In the genomic region with DNA sequence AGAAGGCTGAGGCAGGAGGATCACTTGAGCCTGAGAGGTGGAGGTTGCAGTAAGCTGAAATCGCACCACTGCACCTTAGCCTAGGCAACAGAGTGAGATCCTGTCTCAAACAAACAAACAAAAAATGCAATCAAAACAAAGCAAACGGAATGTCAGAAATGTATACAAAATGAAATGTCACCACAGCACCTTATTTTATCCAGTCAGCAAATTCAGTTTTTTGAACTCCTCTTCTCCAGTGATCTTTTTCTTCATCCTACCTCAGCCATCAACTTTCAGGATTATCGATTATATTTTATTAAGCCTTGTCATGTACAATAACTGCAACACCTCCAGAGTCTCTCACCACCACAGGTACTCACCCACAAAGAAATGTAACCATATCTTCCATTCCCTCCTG, we compare ENCODE assay signal across 38 cellular contexts. TPM values are rescaled to one million over a fixed set of nuclear protein-coding genes. Genes with fewer than 3 reads are reported as not detected.
"Had no signal": no experiment of that assay in that cellular context is flagged by ENCODE, and none has a peak within 500 bp of the region (broad histone marks: within the 10 kb centered on the region; RNA-seq: fewer than 3 reads in every experiment).

No MANE protein-coding gene starts in this region.

- H3K36me3 ChIP-seq: adrenal gland, brain microvascular endothelial cell, breast epithelium, WERI-Rb-1 had no signal

- FAIRE-seq: astrocyte had no signal

- H3K27ac ChIP-seq: adrenal gland, body of pancreas, brain microvascular endothelial cell, breast epithelium, WERI-Rb-1 had no signal

- H3K9me3 ChIP-seq: adrenal gland, body of pancreas, breast epithelium had no signal

- H3K4me1 Mint-ChIP-seq: activated CD4-positive, alpha-beta memory T cell treated with anti-CD3 and anti-CD28 coated beads, Interleukin-2, amount 10 ng/mL, durations not matched to agents 7 days and 5 days; activated CD4-positive, alpha-beta T cell treated with anti-CD3 and anti-CD28 coated beads for 36 hours; activated CD4-positive, alpha-beta T cell treated with anti-CD3 and anti-CD28 coated beads, Interleukin-2, amount 10 ng/mL, durations not matched to agents 7 days and 5 days; activated CD8-positive, alpha-beta memory T cell treated with anti-CD3 and anti-CD28 coated beads, Interleukin-2, amount 10 ng/mL, durations not matched to agents 7 days and 5 days; activated naive CD8-positive, alpha-beta T cell treated with anti-CD3 and anti-CD28 coated beads for 36 hours; WTC11 had no signal

- H3K9me3 Mint-ChIP-seq: activated CD4-positive, alpha-beta memory T cell treated with anti-CD3 and anti-CD28 coated beads, Interleukin-2, amount 10 ng/mL, durations not matched to agents 7 days and 5 days; activated CD4-positive, alpha-beta T cell treated with anti-CD3 and anti-CD28 coated beads, Interleukin-2, amount 10 ng/mL, durations not matched to agents 7 days and 5 days; activated naive CD4-positive, alpha-beta T cell treated with anti-CD3 and anti-CD28 coated beads for 36 hours; activated naive CD4-positive, alpha-beta T cell treated with anti-CD3 and anti-CD28 coated beads, Interleukin-2, amount 50 U/mL, for 72 hours; activated naive CD8-positive, alpha-beta T cell treated with anti-CD3 and anti-CD28 coated beads for 36 hours; activated T-cell treated with anti-CD3 and anti-CD28 coated beads, Interleukin-2, amount 50 U/mL, for 24 hours; T-helper 1 cell treated with Interleukin-12 subunit alpha and Interleukin-12 subunit beta and Interleukin-4 antibody, amounts not matched to agents 30 μg/mL and 1 μg/mL, for 36 hours; T-helper 2 cell treated with Interferon-gamma antibody and Interleukin-4, amounts not matched to agents 5 μg/mL and 100 μg/mL, for 36 hours; WTC11 had no signal

- DNase-seq: activated CD4-positive, alpha-beta memory T cell treated with anti-CD3 and anti-CD28 coated beads, Interleukin-2, amount 10 ng/mL, durations not matched to agents 7 days and 5 days; activated CD4-positive, alpha-beta T cell treated with anti-CD3 and anti-CD28 coated beads for 1 hour; activated CD4-positive, alpha-beta T cell treated with anti-CD3 and anti-CD28 coated beads for 36 hours; activated CD4-positive, alpha-beta T cell treated with anti-CD3 and anti-CD28 coated beads for 48 hours; activated CD4-positive, alpha-beta T cell treated with anti-CD3 and anti-CD28 coated beads, Interleukin-2, amount 10 ng/mL, durations not matched to agents 7 days and 5 days; activated CD4-positive, alpha-beta T cell treated with anti-CD3 and anti-CD28 coated beads, Interleukin-2, amount 50 U/mL, for 48 hours; activated CD4-positive, CD25-positive, alpha-beta regulatory T cell; activated CD8-positive, alpha-beta memory T cell treated with anti-CD3 and anti-CD28 coated beads for 24 hours; activated CD8-positive, alpha-beta memory T cell treated with anti-CD3 and anti-CD28 coated beads, Interleukin-2, amount 10 ng/mL, durations not matched to agents 7 days and 5 days; activated CD8-positive, alpha-beta memory T cell treated with anti-CD3 and anti-CD28 coated beads, Interleukin-2, amount 50 U/mL, for 48 hours; activated CD8-positive, alpha-beta T cell treated with anti-CD3 and anti-CD28 coated beads, Interleukin-2, amount 10 ng/mL, durations not matched to agents 7 days and 5 days; activated effector memory CD4-positive, alpha-beta T cell treated with anti-CD3 and anti-CD28 coated beads, Interleukin-2, amount 50 U/mL, for 16 hours; activated gamma-delta T cell treated with Interleukin-2 at 50 U/mL for 16 hours; activated naive CD4-positive, alpha-beta T cell; activated naive CD4-positive, alpha-beta T cell treated with anti-CD3 and anti-CD28 coated beads for 36 hours; activated naive CD4-positive, alpha-beta T cell treated with anti-CD3 and anti-CD28 coated beads, Interleukin-2, amount 50 U/mL, for 16 hours; activated naive CD8-positive, alpha-beta T cell treated with anti-CD3 and anti-CD28 coated beads for 36 hours; activated T-cell treated with anti-CD3 and anti-CD28 coated beads, Interleukin-2, amount 50 U/mL, for 24 hours; activated T-cell treated with anti-CD3 and anti-CD28 coated beads, Interleukin-2, amount 50 U/mL, for 48 hours; adrenal gland; amniotic stem cell; aorta; body of pancreas; brain microvascular endothelial cell; central memory CD4-positive, alpha-beta T cell; cerebellar nuclear complex; T-helper 1 cell; T-helper 2 cell; T-helper 9 cell; WERI-Rb-1 had no signal

- ATAC-seq: activated CD4-positive, alpha-beta T cell treated with anti-CD3 and anti-CD28 coated beads for 36 hours; activated CD4-positive, CD25-positive, alpha-beta regulatory T cell treated with anti-CD3 and anti-CD28 coated beads, Interleukin-2, amount 50 U/mL, for 24 hours; activated CD8-positive, alpha-beta memory T cell treated with anti-CD3 and anti-CD28 coated beads, Interleukin-2, amount 10 ng/mL, durations not matched to agents 7 days and 5 days; activated CD8-positive, alpha-beta T cell treated with anti-CD3 and anti-CD28 coated beads, Interleukin-2, amount 10 ng/mL, durations not matched to agents 7 days and 5 days; activated naive CD4-positive, alpha-beta T cell treated with anti-CD3 and anti-CD28 coated beads, Interleukin-2, amount 50 U/mL, for 72 hours; body of pancreas; WTC11 had no signal

- H3K27me3 ChIP-seq: adrenal gland, body of pancreas, brain microvascular endothelial cell, breast epithelium had no signal

- H3K36me3 Mint-ChIP-seq: activated CD8-positive, alpha-beta memory T cell treated with anti-CD3 and anti-CD28 coated beads, Interleukin-2, amount 10 ng/mL, durations not matched to agents 7 days and 5 days; activated naive CD4-positive, alpha-beta T cell treated with anti-CD3 and anti-CD28 coated beads, Interleukin-2, amount 50 U/mL, for 72 hours; activated naive CD8-positive, alpha-beta T cell treated with anti-CD3 and anti-CD28 coated beads for 36 hours; WTC11 had no signal

- H3K27ac Mint-ChIP-seq: activated CD4-positive, alpha-beta memory T cell treated with anti-CD3 and anti-CD28 coated beads, Interleukin-2, amount 10 ng/mL, durations not matched to agents 7 days and 5 days; activated CD4-positive, alpha-beta T cell treated with anti-CD3 and anti-CD28 coated beads for 36 hours; activated CD4-positive, alpha-beta T cell treated with anti-CD3 and anti-CD28 coated beads, Interleukin-2, amount 10 ng/mL, durations not matched to agents 7 days and 5 days; activated CD8-positive, alpha-beta memory T cell treated with anti-CD3 and anti-CD28 coated beads, Interleukin-2, amount 10 ng/mL, durations not matched to agents 7 days and 5 days; activated CD8-positive, alpha-beta T cell treated with anti-CD3 and anti-CD28 coated beads, Interleukin-2, amount 10 ng/mL, durations not matched to agents 7 days and 5 days; activated naive CD4-positive, alpha-beta T cell treated with anti-CD3 and anti-CD28 coated beads for 36 hours; activated naive CD4-positive, alpha-beta T cell treated with anti-CD3 and anti-CD28 coated beads, Interleukin-2, amount 50 U/mL, for 72 hours; activated naive CD8-positive, alpha-beta T cell treated with anti-CD3 and anti-CD28 coated beads for 36 hours; activated T-cell treated with anti-CD3 and anti-CD28 coated beads, Interleukin-2, amount 50 U/mL, for 24 hours; T-helper 1 cell treated with Interleukin-12 subunit alpha and Interleukin-12 subunit beta and Interleukin-4 antibody, amounts not matched to agents 30 μg/mL and 1 μg/mL, for 36 hours; T-helper 2 cell treated with Interferon-gamma antibody and Interleukin-4, amounts not matched to agents 5 μg/mL and 100 μg/mL, for 36 hours; WTC11 had no signal

- H3K4me1 ChIP-seq: adrenal gland, body of pancreas, breast epithelium had no signal

- H3K4me3 Mint-ChIP-seq: activated CD4-positive, alpha-beta memory T cell treated with anti-CD3 and anti-CD28 coated beads, Interleukin-2, amount 10 ng/mL, durations not matched to agents 7 days and 5 days; activated CD4-positive, alpha-beta T cell treated with anti-CD3 and anti-CD28 coated beads for 36 hours; activated CD4-positive, alpha-beta T cell treated with anti-CD3 and anti-CD28 coated beads, Interleukin-2, amount 10 ng/mL, durations not matched to agents 7 days and 5 days; activated CD8-positive, alpha-beta memory T cell treated with anti-CD3 and anti-CD28 coated beads, Interleukin-2, amount 10 ng/mL, durations not matched to agents 7 days and 5 days; activated CD8-positive, alpha-beta T cell treated with anti-CD3 and anti-CD28 coated beads, Interleukin-2, amount 10 ng/mL, durations not matched to agents 7 days and 5 days; activated naive CD4-positive, alpha-beta T cell treated with anti-CD3 and anti-CD28 coated beads for 36 hours; activated naive CD8-positive, alpha-beta T cell treated with anti-CD3 and anti-CD28 coated beads for 36 hours; activated T-cell treated with anti-CD3 and anti-CD28 coated beads, Interleukin-2, amount 50 U/mL, for 24 hours; T-helper 1 cell treated with Interleukin-12 subunit alpha and Interleukin-12 subunit beta and Interleukin-4 antibody, amounts not matched to agents 30 μg/mL and 1 μg/mL, for 36 hours; T-helper 2 cell treated with Interferon-gamma antibody and Interleukin-4, amounts not matched to agents 5 μg/mL and 100 μg/mL, for 36 hours; WTC11 had no signal

- H3K4me3 ChIP-seq: adrenal gland, body of pancreas, breast epithelium had no signal

RNA-seq across cellular contexts. Expression of a gene that starts 31.1 kb away (rescaled TPM):
- total RNA-seq: activated CD4-positive, alpha-beta T cell treated with anti-CD3 and anti-CD28 coated beads for 36 hours; activated CD8-positive, alpha-beta T cell treated with anti-CD3 and anti-CD28 coated beads, Interleukin-2, amount 10 ng/mL, durations not matched to agents 7 days and 5 days; activated naive CD4-positive, alpha-beta T cell treated with anti-CD3 and anti-CD28 coated beads for 36 hours; activated naive CD8-positive, alpha-beta T cell treated with anti-CD3 and anti-CD28 coated beads for 36 hours; astrocyte; chondrocyte; WTC11 had no signal
